ENCODE assay signal across 10 cellular contexts in the genomic region with DNA sequence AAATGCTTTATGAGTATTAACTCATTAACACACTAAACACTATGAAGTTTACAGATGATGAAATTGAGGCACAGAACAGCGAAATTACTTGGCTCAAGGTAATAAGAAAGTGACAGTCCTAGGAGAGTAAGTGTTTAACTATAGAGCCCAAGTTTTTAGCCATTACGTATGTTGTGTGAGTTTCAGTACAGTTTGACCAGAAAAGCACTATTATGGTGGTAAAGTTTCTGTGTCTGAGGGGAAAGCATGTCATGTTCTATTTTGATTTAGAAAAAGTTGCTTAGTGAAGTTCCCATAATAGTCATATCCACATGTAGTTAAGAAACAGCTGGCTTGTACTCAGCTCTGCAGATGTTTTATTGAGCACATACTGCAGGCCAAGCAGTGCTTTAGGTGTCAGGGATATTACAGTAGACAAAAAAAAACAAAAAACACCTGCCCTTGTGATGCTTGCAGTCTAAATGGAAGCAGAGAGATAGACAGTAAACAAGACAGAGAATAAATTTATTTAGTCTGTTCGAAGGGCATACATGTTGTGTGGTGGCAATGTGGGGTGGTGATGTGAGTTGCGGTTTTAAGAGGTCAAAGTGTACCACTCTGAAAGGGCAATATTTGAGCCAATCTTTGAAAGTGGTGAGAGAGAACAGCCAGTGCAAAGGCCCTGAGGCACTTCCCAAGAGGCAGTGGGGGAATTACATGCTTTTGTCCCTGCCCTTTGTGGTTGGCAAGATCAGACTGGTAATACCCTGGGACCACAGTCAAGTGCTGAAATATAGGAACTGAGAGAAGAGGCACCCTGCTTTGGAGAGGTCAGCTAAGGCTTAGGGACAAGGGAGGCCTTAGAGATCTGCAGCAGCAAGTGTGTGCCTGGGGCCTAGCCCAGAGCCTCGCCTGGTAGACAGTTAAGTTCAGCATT. TPM values are rescaled to one million over a fixed set of nuclear protein-coding genes. Genes with fewer than 3 reads are reported as not detected.
DNase-seq lines count a peak whose midpoint lies in the region; ATAC-seq, FAIRE-seq and TF ChIP-seq lines count a peak whose summit lies in the region.
"Had no signal": no experiment of that assay in that cellular context is flagged by ENCODE, and none has a peak within 500 bp of the region (broad histone marks: within the 10 kb centered on the region; RNA-seq: fewer than 3 reads in every experiment).

No MANE protein-coding gene starts in this region.

- H3K27me3 ChIP-seq in effector memory CD4-positive, alpha-beta T cell (replicated peaks; ENCODE audit: control insufficient read depth, insufficient read depth, low read length, poor library complexity, severe bottlenecking): no peaks in the 10 kb centered on the region
- no peaks in the 10 kb centered on the region for H3K27me3 ChIP-seq in pancreas

- DNase-seq in GM12891 (ENCODE audit: insufficient read length, low spot score): no peak
- no peak for DNase-seq in effector memory CD4-positive, alpha-beta T cell
- no peak for DNase-seq in activated T-helper 2 cell treated with anti-CD3 and anti-CD28 coated beads, Interferon-gamma antibody, Interleukin-2, Interleukin-4, amounts not matched to agents 10 μg/mL and 5 μg/mL and 100 μg/mL, durations not matched to agents 14 hours and 24 hours and 36 hours (ENCODE audit: low spot score)
- DNase-seq in stimulated activated CD4-positive, alpha-beta T cell treated with anti-CD3 and anti-CD28 coated beads, Interleukin-4, amount 100 ng/mL, for 24 hours: no peak
- no peak for DNase-seq in pancreas
- no peak for DNase-seq in NCI-H774 (lab: John Stamatoyannopoulos, UW)
- DNase-seq: GM23248 had no signal

- H3K27ac ChIP-seq in effector memory CD4-positive, alpha-beta T cell (ENCODE audit: insufficient read depth, low read length, poor library complexity, severe bottlenecking): peak overlapping the region; percentile 90
- H3K27ac ChIP-seq in pancreas: peak overlapping the region in 2 of 4 donors; percentile 57 to 60
- H3K27ac ChIP-seq: GM23248 had no signal

- WGBS in pancreas, 2 donors: 81 to 83% methylated on average over 5 of the region's 5 CpGs

- TF ChIP-seq POLR2A in GM12891 (IDR thresholded peaks at IDR 0.05; ENCODE audit: low read depth, low read length): no peak

- H3K36me3 Mint-ChIP-seq in activated T-helper 2 cell treated with anti-CD3 and anti-CD28 coated beads, Interferon-gamma antibody, Interleukin-2, Interleukin-4, amounts not matched to agents 10 μg/mL and 5 μg/mL and 100 μg/mL, durations not matched to agents 14 hours and 24 hours and 36 hours (ENCODE audit: low read depth): peaks cover 68% of the 10 kb centered on the region

- H3K4me1 Mint-ChIP-seq in activated T-helper 2 cell treated with anti-CD3 and anti-CD28 coated beads, Interferon-gamma antibody, Interleukin-2, Interleukin-4, amounts not matched to agents 10 μg/mL and 5 μg/mL and 100 μg/mL, durations not matched to agents 14 hours and 24 hours and 36 hours (ENCODE audit: low read depth): peaks cover 73% of the 10 kb centered on the region

- ATAC-seq in GM19468 (IDR thresholded peaks at IDR 0.05; ENCODE audit: extremely low read depth, unreplicated experiment) (peak; percentile 30), HG03342 (IDR thresholded peaks at IDR 0.05; ENCODE audit: unreplicated experiment) (peak; percentile 39), pancreas (no peak)

- intact Hi-C loops in activated T-helper 2 cell treated with anti-CD3 and anti-CD28 coated beads, Interferon-gamma antibody, Interleukin-2, Interleukin-4, amounts not matched to agents 10 μg/mL and 5 μg/mL and 100 μg/mL, durations not matched to agents 14 hours and 24 hours and 36 hours (cut with micrococcal nuclease): loop anchor here (1.0 kb wide), 1 partner anchor 16 kb away; no protein-coding TSS in a partner anchor
- intact Hi-C loops in pancreas (cut with DNase I): loop anchor here in 1 of 3 donors (10.0 kb wide), 1 partner anchor 52 kb away; no protein-coding TSS in a partner anchor

- H3K4me3 ChIP-seq in effector memory CD4-positive, alpha-beta T cell (ENCODE audit: insufficient read depth, low read depth, low read length, poor library complexity, severe bottlenecking): no peak overlapping the region
- H3K4me3 ChIP-seq in pancreas: peak overlapping the region in 1 of 4 donors; percentile 17
- H3K4me3 ChIP-seq: GM23248 had no signal

- H3K36me3 ChIP-seq in effector memory CD4-positive, alpha-beta T cell (ENCODE audit: control insufficient read depth, insufficient read depth, low read length): peaks cover 22% of the 10 kb centered on the region
- peaks cover 0 to 15% (median 0%) of the 10 kb centered on the region in 3 donors for H3K36me3 ChIP-seq in pancreas

- no peak for TF ChIP-seq CTCF in pancreas (IDR thresholded peaks at IDR 0.05)

- no peak overlapping the region for H3K27ac Mint-ChIP-seq in activated T-helper 2 cell treated with anti-CD3 and anti-CD28 coated beads, Interferon-gamma antibody, Interleukin-2, Interleukin-4, amounts not matched to agents 10 μg/mL and 5 μg/mL and 100 μg/mL, durations not matched to agents 14 hours and 24 hours and 36 hours

- no peak overlapping the region for H3K4me3 Mint-ChIP-seq in activated T-helper 2 cell treated with anti-CD3 and anti-CD28 coated beads, Interferon-gamma antibody, Interleukin-2, Interleukin-4, amounts not matched to agents 10 μg/mL and 5 μg/mL and 100 μg/mL, durations not matched to agents 14 hours and 24 hours and 36 hours (ENCODE audit: low read depth)

- H3K9me3 Mint-ChIP-seq in activated T-helper 2 cell treated with anti-CD3 and anti-CD28 coated beads, Interferon-gamma antibody, Interleukin-2, Interleukin-4, amounts not matched to agents 10 μg/mL and 5 μg/mL and 100 μg/mL, durations not matched to agents 14 hours and 24 hours and 36 hours: no peaks in the 10 kb centered on the region

- H3K4me1 ChIP-seq in effector memory CD4-positive, alpha-beta T cell (ENCODE audit: control insufficient read depth, insufficient read depth, low read length, poor library complexity, severe bottlenecking): peaks cover 38% of the 10 kb centered on the region
- peaks cover 12 to 43% (median 17%) of the 10 kb centered on the region in 3 donors for H3K4me1 ChIP-seq in pancreas

- no peaks in the 10 kb centered on the region for H3K9me3 ChIP-seq in effector memory CD4-positive, alpha-beta T cell (ENCODE audit: control insufficient read depth, low read length)
- H3K9me3 ChIP-seq in pancreas: no peaks in the 10 kb centered on the region

- H3K27me3 Mint-ChIP-seq in activated T-helper 2 cell treated with anti-CD3 and anti-CD28 coated beads, Interferon-gamma antibody, Interleukin-2, Interleukin-4, amounts not matched to agents 10 μg/mL and 5 μg/mL and 100 μg/mL, durations not matched to agents 14 hours and 24 hours and 36 hours (ENCODE audit: low read depth): no peaks in the 10 kb centered on the region

- FAIRE-seq in GM12891 (lab: Jason Lieb, UNC): peak; percentile 23
- FAIRE-seq in pancreas (lab: Jason Lieb, UNC): no peak
- FAIRE-seq: endometrium had no signal

TF ChIP-seq in GM12891, 5 proteins besides CTCF, POLR2A, EP300 and RAD21:
- TF ChIP-seq POU2F2 (IDR thresholded peaks at IDR 0.05; ENCODE audit: low read depth, low read length) (no peak), SPI1 (IDR thresholded peaks at IDR 0.05; ENCODE audit: low read depth, low read length) (peak; percentile 87)

RNA-seq across cellular contexts. Expression of gene TMEM131L, which starts 6.2 kb away (rescaled TPM):
- 50.3 TPM for polyA plus RNA-seq in GM12891 (2012; ENCODE audit: low read depth, missing spikeins)
- 28.1 and 29.7 TPM in 2 replicates for total RNA-seq in activated T-helper 2 cell treated with anti-CD3 and anti-CD28 coated beads, Interferon-gamma antibody, Interleukin-2, Interleukin-4, amounts not matched to agents 10 μg/mL and 5 μg/mL and 100 μg/mL, durations not matched to agents 14 hours and 24 hours and 36 hours
- 10 to 100 TPM; 17.0 to 29.5 (median 25.0) TPM for total RNA-seq in pancreas
- polyA plus RNA-seq in pancreas: 10 to 100 TPM in 1 of 2 donors, 1 to 10 TPM in 1; 9.4 to 11.2 TPM

Comparison
In these comparisons a context has a peak if more than half of its experiments do, and no peak if none do; other contexts are left out.
1. ATAC-seq: peak in GM19468 (single experiment) and HG03342 (single experiment); none in pancreas (0 of 4).